Comparison of ENCODE assay signal across 8 cellular contexts in genomic region chr12:82359115-82359478, GRCh38. TPM values are rescaled to one million over a fixed set of nuclear protein-coding genes. Genes with fewer than 3 reads are reported as not detected.
A peak's percentile ranks its signal among the peaks of the same experiment; 100 is the strongest.
DNase-seq lines count a peak whose midpoint lies in the region; ATAC-seq and TF ChIP-seq lines count a peak whose summit lies in the region.

No MANE protein-coding gene starts in this region.

- H3K4me1 ChIP-seq in mammary epithelial cell (ENCODE audit: insufficient read depth, low read length), result peaks cover 16% of the 10 kb centered on the region
- peaks cover 34% of the 10 kb centered on the region for H3K4me1 ChIP-seq in suprapubic skin

- BruUV-seq in mammary epithelial cell (replicated peaks; lab: Mats Ljungman, UMichigan), result no TSS peak

- in situ Hi-C loops in mammary epithelial cell (cut with MboI; ENCODE audit: low sequenced_read_pairs in 2 of 2), result no loop called here

- H3K4me2 ChIP-seq in mammary epithelial cell (ENCODE audit: insufficient read depth, low read depth, low read length), result peak overlapping the region; percentile 97

- intact Hi-C loops in mammary epithelial cell (cut with micrococcal nuclease), result no loop called here

- H3K27me3 ChIP-seq in mammary epithelial cell (ENCODE audit: insufficient read depth, low read length), result no peaks in the 10 kb centered on the region
- H3K27me3 ChIP-seq in suprapubic skin, result no peaks in the 10 kb centered on the region

- H3K79me2 ChIP-seq in mammary epithelial cell (ENCODE audit: insufficient read depth, low read length), result peaks cover 55% of the 10 kb centered on the region

- TF ChIP-seq EP300 in suprapubic skin (IDR thresholded peaks at IDR 0.05), result no peak

- dilution Hi-C loops in mammary epithelial cell (cut with HindIII; ENCODE audit: low sequenced_read_pairs), result no loop called here

- no peaks in the 10 kb centered on the region for H4K20me1 ChIP-seq in mammary epithelial cell (ENCODE audit: insufficient read depth, low read length)

- no peak for TF ChIP-seq POLR2A in suprapubic skin (IDR thresholded peaks at IDR 0.05)

- no peaks in the 10 kb centered on the region for H3K9me3 ChIP-seq in mammary epithelial cell (replicated peaks; ENCODE audit: insufficient read depth, low read length)
- no peaks in the 10 kb centered on the region for H3K9me3 ChIP-seq in suprapubic skin

- H3K4me3 ChIP-seq in mammary epithelial cell (replicated peaks in 1 of 3; ENCODE audit: insufficient read depth in 1 of 3, low read depth in 2 of 3, low read length in 3 of 3) (peak overlapping the region; percentile 75 to 98 (median 80)), suprapubic skin (peak overlapping the region; percentile 87)

- ATAC-seq in HG02678 (IDR thresholded peaks at IDR 0.05; ENCODE audit: unreplicated experiment) (peak; percentile 8), left lobe of liver (peak; percentile 1)

- peak overlapping the region; percentile 16 for H3K27ac ChIP-seq in mammary epithelial cell (ENCODE audit: insufficient read depth, low read depth, low read length)
- peak overlapping the region; percentile 96 for H3K27ac ChIP-seq in suprapubic skin

- WGBS in mammary epithelial cell (ENCODE audit: low coverage, missing lambda C conversion rate), result 0% methylated on average over 4 of the region's 4 CpGs
- WGBS in suprapubic skin, result 7% methylated on average over 4 of the region's 4 CpGs

- CTCF ChIA-PET in mammary epithelial cell (lab: Charles Lee; ENCODE audit: low non-redundant PET), result no interaction called here

- peak overlapping the region; percentile 50 for H3K9ac ChIP-seq in mammary epithelial cell (ENCODE audit: insufficient read depth, low read length)

- TF ChIP-seq CTCF in mammary epithelial cell (conservative IDR thresholded peaks at IDR 0.05 in 1 of 2, IDR thresholded peaks at IDR 0.05 in 1 of 2; ENCODE audit: extremely low read depth in 1 of 2, insufficient read depth in 1 of 2, low read depth in 1 of 2, low read length in 2 of 2) (no peak), suprapubic skin (IDR thresholded peaks at IDR 0.05) (no peak)

- peak; percentile 57 for DNase-seq in SIG-M5 treated with dmso at 0.1 percent for 504 hours (lab: John Stamatoyannopoulos, UW; ENCODE audit: unreplicated experiment)
- no peak for DNase-seq in SIG-M5 (lab: John Stamatoyannopoulos, UW)
- DNase-seq in NCI-H748 treated with DMSO at 0.1 percent for 48 hours (lab: John Stamatoyannopoulos, UW), result peak; percentile 69
- no peak for DNase-seq in mammary epithelial cell
- DNase-seq in left lobe of liver (ENCODE audit: low spot score), result no peak
- DNase-seq in suprapubic skin (ENCODE audit: low spot score in 2 of 2), result no peak
- DNase-seq in stimulated activated CD4-positive, alpha-beta T cell treated with anti-CD3 and anti-CD28 coated beads, Interleukin-4, amount 100 ng/mL, for 1 hour, result no peak

- H3K36me3 ChIP-seq in mammary epithelial cell (ENCODE audit: insufficient read depth, low read length) (peaks cover 13% of the 10 kb centered on the region), suprapubic skin (peaks cover 7% of the 10 kb centered on the region)

- peak overlapping the region; percentile 100 for H2AFZ ChIP-seq in mammary epithelial cell (ENCODE audit: low read depth, low read length)

RNA-seq across cellular contexts. Expression of gene METTL25, which starts 0.8 kb away (rescaled TPM):
- total RNA-seq in mammary epithelial cell, result 1 to 10 TPM; 5.7 to 9.8 TPM
- polyA plus RNA-seq in mammary epithelial cell, result 2.6 TPM
- polyA minus RNA-seq in mammary epithelial cell, result 12.4 TPM
- 5.3 TPM for total RNA-seq in left lobe of liver
- 10 to 100 TPM; 10.2 to 13.0 (median 11.6) TPM for total RNA-seq in suprapubic skin

RNA-seq across cellular contexts. Expression of gene CCDC59, which starts 0.9 kb away (rescaled TPM):
- total RNA-seq in mammary epithelial cell (10 to 100 TPM; 34.7 to 59.5 TPM), left lobe of liver (8.7 TPM), suprapubic skin (10 to 100 TPM; 46.9 to 99.6 (median 84.3) TPM)
- polyA plus RNA-seq in mammary epithelial cell, result 34.5 TPM
- 21.7 TPM for polyA minus RNA-seq in mammary epithelial cell

Comparison
In these comparisons a context has a peak if more than half of its experiments do, and no peak if none do; other contexts are left out.
1. DNase-seq: peak in SIG-M5 treated with dmso at 0.1 percent for 504 hours (single experiment) and NCI-H748 treated with DMSO at 0.1 percent for 48 hours (single experiment); none in SIG-M5 (single experiment), mammary epithelial cell (single experiment), left lobe of liver (single experiment), suprapubic skin (0 of 2) and stimulated activated CD4-positive, alpha-beta T cell treated with anti-CD3 and anti-CD28 coated beads, Interleukin-4, amount 100 ng/mL, for 1 hour (single experiment).